In genomic region chr10:114825513-114826253, GRCh38 we compare ENCODE assay signal across 10 cellular contexts. TPM values are rescaled to one million over a fixed set of nuclear protein-coding genes. Genes with fewer than 3 reads are reported as not detected.
A peak's percentile ranks its signal among the peaks of the same experiment; 100 is the strongest.
DNase-seq lines count a peak whose midpoint lies in the region; ATAC-seq and TF ChIP-seq lines count a peak whose summit lies in the region.
"Had no signal": no experiment of that assay in that cellular context is flagged by ENCODE, and none has a peak within 500 bp of the region (broad histone marks: within the 10 kb centered on the region; RNA-seq: fewer than 3 reads in every experiment).

No MANE protein-coding gene starts in this region.

- no peak for TF ChIP-seq POLR2A in gastroesophageal sphincter (IDR thresholded peaks at IDR 0.05)

- DNase-seq in MG63 (peak; percentile 66), WERI-Rb-1 (no peak), NCI-H774 (lab: John Stamatoyannopoulos, UW) (no peak)
- DNase-seq in stimulated activated naive CD4-positive, alpha-beta T cell (lab: John Stamatoyannopoulos, UW), result no peak
- no peak for DNase-seq in stimulated activated CD4-positive, alpha-beta T cell treated with anti-CD3 and anti-CD28 coated beads, Interleukin-2, amount 100 ng/mL, for 24 hours
- DNase-seq: activated B cell treated with CpG ODN at 0.5 μM for 24 hours had no signal

- H3K4me3 ChIP-seq in MG63 (no peak overlapping the region), gastroesophageal sphincter (no peak overlapping the region), WERI-Rb-1 (ENCODE audit: low read depth, low read length) (no peak overlapping the region)
- H3K4me3 ChIP-seq: skin epidermis had no signal

- 38 to 49% methylated on average over 3 to 4 of the region's 4 CpGs for WGBS in gastroesophageal sphincter (ENCODE audit: low coverage in 1 of 2), 2 donors

- peak overlapping the region in 3 of 4 donors; percentile 11 to 98 (median 35) for H3K27ac ChIP-seq in gastroesophageal sphincter
- H3K27ac ChIP-seq in WERI-Rb-1, result no peak overlapping the region

- H3K36me3 ChIP-seq in MG63 (peaks cover 41% of the 10 kb centered on the region), gastroesophageal sphincter (no peaks in the 10 kb centered on the region), WERI-Rb-1 (peaks cover 4% of the 10 kb centered on the region)

- ATAC-seq in GM18502 (IDR thresholded peaks at IDR 0.05; ENCODE audit: poor library complexity, unreplicated experiment), result peak; percentile 55
- peak; percentile 54 for ATAC-seq in GM21786 (IDR thresholded peaks at IDR 0.05; ENCODE audit: unreplicated experiment)
- no peak for ATAC-seq in gastroesophageal sphincter

- peaks cover 14 to 67% (median 17%) of the 10 kb centered on the region in 3 donors for H3K4me1 ChIP-seq in gastroesophageal sphincter

- H3K9me3 ChIP-seq in MG63 (no peaks in the 10 kb centered on the region), gastroesophageal sphincter (no peaks in the 10 kb centered on the region), WERI-Rb-1 (ENCODE audit: severe bottlenecking) (no peaks in the 10 kb centered on the region)

- no peaks in the 10 kb centered on the region for H3K27me3 ChIP-seq in MG63
- no peaks in the 10 kb centered on the region for H3K27me3 ChIP-seq in gastroesophageal sphincter
- no peaks in the 10 kb centered on the region for H3K27me3 ChIP-seq in WERI-Rb-1 (ENCODE audit: insufficient read depth, low read depth, severe bottlenecking)

- TF ChIP-seq EP300 in gastroesophageal sphincter (IDR thresholded peaks at IDR 0.05), result no peak

- TF ChIP-seq CTCF in gastroesophageal sphincter (IDR thresholded peaks at IDR 0.05) (no peak), WERI-Rb-1 (IDR thresholded peaks at IDR 0.05; ENCODE audit: low read depth, low read length) (no peak)

RNA-seq across cellular contexts. Expression of gene FHIP2A, which starts 4.1 kb away (rescaled TPM):
- 7.1 and 9.4 TPM in 2 replicates for total RNA-seq in MG63 (2014; rRNA removed; shearing (Covaris generic); ENCODE audit: low replicate concordance)
- 10 to 100 TPM; 33.4 to 51.5 (median 35.9) TPM for total RNA-seq in gastroesophageal sphincter
